ENCODE assay signal across 1 cellular context in genomic region chr2:177255227-177255601, GRCh38.
TF ChIP-seq lines count a peak whose summit lies in the region.

No MANE protein-coding gene starts in this region.

TF ChIP-seq in IMR-90, 13 proteins besides CTCF, POLR2A, EP300 and RAD21:
- TF ChIP-seq MAZ (IDR thresholded peaks at IDR 0.05; ENCODE audit: borderline replicate concordance, low read depth, low read length): no peak
- TF ChIP-seq CHD1 (IDR thresholded peaks at IDR 0.05; ENCODE audit: low read depth, low read length): no peak
- TF ChIP-seq RFX5 (IDR thresholded peaks at IDR 0.05; ENCODE audit: low read depth, low read length): no peak
- TF ChIP-seq RCOR1 (IDR thresholded peaks at IDR 0.05; ENCODE audit: insufficient replicate concordance, low read length): no peak
- TF ChIP-seq ELK1 (IDR thresholded peaks at IDR 0.05; ENCODE audit: borderline replicate concordance, low read depth, low read length): no peak
- no peak for TF ChIP-seq FOS (IDR thresholded peaks at IDR 0.05; ENCODE audit: low read depth, low read length)
- TF ChIP-seq MAFK (IDR thresholded peaks at IDR 0.05; ENCODE audit: low read depth, low read length): no peak
- TF ChIP-seq MXI1 (IDR thresholded peaks at IDR 0.05; ENCODE audit: borderline replicate concordance, low read depth, low read length): no peak
- no peak for TF ChIP-seq CEBPB (IDR thresholded peaks at IDR 0.05; ENCODE audit: low read depth, low read length)
- no peak for TF ChIP-seq NFE2L2 (IDR thresholded peaks at IDR 0.05; ENCODE audit: low read depth, low read length)
- TF ChIP-seq SMC3 (IDR thresholded peaks at IDR 0.05; ENCODE audit: low read depth, low read length): no peak
- TF ChIP-seq BHLHE40 (IDR thresholded peaks at IDR 0.05; ENCODE audit: low read depth, low read length): no peak
- TF ChIP-seq USF2 (IDR thresholded peaks at IDR 0.05; ENCODE audit: low read depth, low read length): no peak
